ENCODE assay signal across 17 cellular contexts in the genomic region with DNA sequence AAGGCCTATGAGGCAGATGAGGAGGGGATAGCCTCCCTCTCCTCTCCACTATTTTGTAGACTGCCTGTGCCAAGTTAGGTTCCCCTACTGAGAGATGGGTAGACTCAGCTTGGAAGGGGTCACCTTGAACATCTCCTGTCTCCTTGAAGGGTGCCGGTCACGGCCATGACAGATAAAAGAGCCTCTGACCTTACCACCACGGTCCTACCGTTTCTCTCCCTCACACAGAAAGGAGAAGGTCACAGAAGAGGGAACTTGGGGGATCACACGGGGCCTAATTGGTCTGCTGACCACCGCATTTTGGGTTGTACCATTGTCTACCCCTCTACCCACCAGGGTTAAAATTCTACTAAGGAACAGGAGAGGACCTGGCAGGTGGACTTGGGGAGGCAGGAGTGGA. TPM values are rescaled to one million over a fixed set of nuclear protein-coding genes. Genes with fewer than 3 reads are reported as not detected.
DNase-seq lines count a peak whose midpoint lies in the region; ATAC-seq and TF ChIP-seq lines count a peak whose summit lies in the region.
"Had no signal": no experiment of that assay in that cellular context is flagged by ENCODE, and none has a peak within 500 bp of the region (broad histone marks: within the 10 kb centered on the region; RNA-seq: fewer than 3 reads in every experiment).

No MANE protein-coding gene starts in this region.

- no peak for ATAC-seq in CD4-positive, CD25-positive, alpha-beta regulatory T cell (ENCODE audit: low read depth in 2 of 2)
- ATAC-seq in activated T-helper 17 cell treated with anti-CD3 and anti-CD28 coated beads, Interleukin-2, amount 50 U/mL, for 72 hours (replicated peaks) = no peak
- no peak for ATAC-seq in naive thymus-derived CD8-positive, alpha-beta T cell
- no peak for ATAC-seq in HG02610 (IDR thresholded peaks at IDR 0.05; ENCODE audit: unreplicated experiment)

- in situ Hi-C loops in brain microvascular endothelial cell (cut with HindIII; ENCODE audit: low pct_ligation_motif_present, low sequenced_read_pairs) = no loop called here

- peaks cover 4 to 23% (median 14%) of the 10 kb centered on the region in 4 donors for H3K4me1 Mint-ChIP-seq in CD4-positive, CD25-positive, alpha-beta regulatory T cell
- peaks cover 20 to 38% (median 28%) of the 10 kb centered on the region in 3 donors for H3K4me1 Mint-ChIP-seq in CD8-positive, alpha-beta memory T cell
- H3K4me1 Mint-ChIP-seq in activated T-helper 17 cell treated with anti-CD3 and anti-CD28 coated beads, Interleukin-2, amount 50 U/mL, for 72 hours = peaks cover 5% of the 10 kb centered on the region
- H3K4me1 Mint-ChIP-seq in naive thymus-derived CD8-positive, alpha-beta T cell = peaks cover 7 to 64% (median 24%) of the 10 kb centered on the region in 4 donors

- H3K4me3 ChIP-seq in CD4-positive, CD25-positive, alpha-beta regulatory T cell (ENCODE audit: low read depth, low read length) = peak overlapping the region; percentile 98
- H3K4me3 ChIP-seq in CD8-positive, alpha-beta memory T cell (ENCODE audit: low read length) = peak overlapping the region; percentile 89
- no peak overlapping the region for H3K4me3 ChIP-seq in brain microvascular endothelial cell (ENCODE audit: low read depth, low read length)
- H3K4me3 ChIP-seq: coronary artery, thyroid gland had no signal

- peak overlapping the region; percentile 85 to 100 (median 99) for H3K27ac Mint-ChIP-seq in CD4-positive, CD25-positive, alpha-beta regulatory T cell
- peak overlapping the region; percentile 84 to 99 (median 98) for H3K27ac Mint-ChIP-seq in CD8-positive, alpha-beta memory T cell
- peak overlapping the region; percentile 98 for H3K27ac Mint-ChIP-seq in activated T-helper 17 cell treated with anti-CD3 and anti-CD28 coated beads, Interleukin-2, amount 50 U/mL, for 72 hours
- peak overlapping the region; percentile 96 to 100 (median 100) for H3K27ac Mint-ChIP-seq in naive thymus-derived CD8-positive, alpha-beta T cell
- H3K27ac Mint-ChIP-seq: nephron progenitor cell had no signal

- H3K36me3 Mint-ChIP-seq in CD4-positive, CD25-positive, alpha-beta regulatory T cell = peaks cover 46% of the 10 kb centered on the region
- H3K36me3 Mint-ChIP-seq in CD8-positive, alpha-beta memory T cell = peaks cover 25 to 63% (median 26%) of the 10 kb centered on the region in 3 donors
- peaks cover 71% of the 10 kb centered on the region for H3K36me3 Mint-ChIP-seq in activated T-helper 17 cell treated with anti-CD3 and anti-CD28 coated beads, Interleukin-2, amount 50 U/mL, for 72 hours (ENCODE audit: low read depth)
- peaks cover 18 to 58% (median 43%) of the 10 kb centered on the region in 3 donors for H3K36me3 Mint-ChIP-seq in naive thymus-derived CD8-positive, alpha-beta T cell

- peaks cover 6% of the 10 kb centered on the region for H3K27me3 Mint-ChIP-seq in CD4-positive, CD25-positive, alpha-beta regulatory T cell
- H3K27me3 Mint-ChIP-seq in CD8-positive, alpha-beta memory T cell = no peaks in the 10 kb centered on the region
- no peaks in the 10 kb centered on the region for H3K27me3 Mint-ChIP-seq in activated T-helper 17 cell treated with anti-CD3 and anti-CD28 coated beads, Interleukin-2, amount 50 U/mL, for 72 hours
- H3K27me3 Mint-ChIP-seq in naive thymus-derived CD8-positive, alpha-beta T cell = no peaks in the 10 kb centered on the region

- peaks cover 36% of the 10 kb centered on the region for H3K36me3 ChIP-seq in CD4-positive, CD25-positive, alpha-beta regulatory T cell (ENCODE audit: control insufficient read depth, insufficient read depth, low read length)
- H3K36me3 ChIP-seq in CD8-positive, alpha-beta memory T cell (ENCODE audit: insufficient read depth, low read length) = peaks cover 22% of the 10 kb centered on the region
- H3K36me3 ChIP-seq in brain microvascular endothelial cell (replicated peaks) = no peaks in the 10 kb centered on the region
- H3K36me3 ChIP-seq: thyroid gland had no signal

- H3K4me1 ChIP-seq in CD4-positive, CD25-positive, alpha-beta regulatory T cell (ENCODE audit: control insufficient read depth, insufficient read depth, low read length, poor library complexity, severe bottlenecking) = peaks cover 26% of the 10 kb centered on the region
- peaks cover 9% of the 10 kb centered on the region for H3K4me1 ChIP-seq in CD8-positive, alpha-beta memory T cell (ENCODE audit: insufficient read depth, low read length)

- POLR2A ChIA-PET in CD8-positive, alpha-beta memory T cell (lab: Charles Lee) = interaction anchor here (0.7 to 19.9 kb wide), 6 partner anchors 10 to 461 kb away, joined by 3 to 1213 read pairs (median 6); no protein-coding TSS in a partner anchor
- POLR2A ChIA-PET in naive thymus-derived CD8-positive, alpha-beta T cell (lab: Charles Lee) = interaction anchor here (0.6 to 22.1 kb wide), 23 partner anchors 10 to 592 kb away, joined by 3 to 3070 read pairs (median 7); no protein-coding TSS in a partner anchor

- no peaks in the 10 kb centered on the region for H3K9me3 ChIP-seq in CD4-positive, CD25-positive, alpha-beta regulatory T cell (ENCODE audit: control insufficient read depth in 2 of 2, low read length in 2 of 2)
- no peaks in the 10 kb centered on the region for H3K9me3 ChIP-seq in CD8-positive, alpha-beta memory T cell (ENCODE audit: low read length)
- H3K9me3 ChIP-seq: thyroid gland had no signal

- peak overlapping the region; percentile 98 to 100 (median 99) for H3K4me3 Mint-ChIP-seq in CD4-positive, CD25-positive, alpha-beta regulatory T cell
- peak overlapping the region; percentile 92 to 100 (median 98) for H3K4me3 Mint-ChIP-seq in CD8-positive, alpha-beta memory T cell
- H3K4me3 Mint-ChIP-seq in activated T-helper 17 cell treated with anti-CD3 and anti-CD28 coated beads, Interleukin-2, amount 50 U/mL, for 72 hours = peak overlapping the region; percentile 92
- peak overlapping the region; percentile 86 to 99 (median 96) for H3K4me3 Mint-ChIP-seq in naive thymus-derived CD8-positive, alpha-beta T cell
- H3K4me3 Mint-ChIP-seq: nephron progenitor cell had no signal

- CTCF ChIA-PET in CD8-positive, alpha-beta memory T cell (lab: Charles Lee) = interaction anchor here (7.8 to 21.1 kb wide), 2 partner anchors 10 to 21 kb away, joined by 94 to 508 read pairs; no protein-coding TSS in a partner anchor

- no peaks in the 10 kb centered on the region for H3K27me3 ChIP-seq in CD4-positive, CD25-positive, alpha-beta regulatory T cell (ENCODE audit: control insufficient read depth, insufficient read depth, low read length)
- no peaks in the 10 kb centered on the region for H3K27me3 ChIP-seq in CD8-positive, alpha-beta memory T cell (ENCODE audit: insufficient read depth, low read length, poor library complexity, severe bottlenecking)
- H3K27me3 ChIP-seq in brain microvascular endothelial cell (replicated peaks) = no peaks in the 10 kb centered on the region
- H3K27me3 ChIP-seq: thyroid gland had no signal

- DNase-seq in CD4-positive, CD25-positive, alpha-beta regulatory T cell = peak in 2 of 3 donors; percentile 28 to 30
- DNase-seq in CD8-positive, alpha-beta memory T cell = no peak
- DNase-seq in naive thymus-derived CD8-positive, alpha-beta T cell = peak in 3 of 10 donors; percentile 1 to 2 (median 1)
- no peak for DNase-seq in brain microvascular endothelial cell
- no peak for DNase-seq in stimulated activated CD4-positive, alpha-beta T cell treated with anti-CD3 and anti-CD28 coated beads, Interleukin-1b, Interleukin-23, amount 100 ng/mL, for 48 hours
- DNase-seq: aorta, H7, NCI-H1436, NCI-H82, nephron progenitor cell, thyroid gland had no signal

- H3K27ac ChIP-seq in CD4-positive, CD25-positive, alpha-beta regulatory T cell (ENCODE audit: insufficient read depth, low read length, poor library complexity, severe bottlenecking) = peak overlapping the region; percentile 100
- peak overlapping the region; percentile 80 for H3K27ac ChIP-seq in CD8-positive, alpha-beta memory T cell (ENCODE audit: low read depth, low read length)
- H3K27ac ChIP-seq in brain microvascular endothelial cell = no peak overlapping the region
- H3K27ac ChIP-seq: coronary artery, RWPE1, thyroid gland had no signal

- TF ChIP-seq CTCF in brain microvascular endothelial cell (IDR thresholded peaks at IDR 0.05; ENCODE audit: low read depth, low read length, missing control alignments) = no peak

- peaks cover 0 to 6% (median 0%) of the 10 kb centered on the region in 7 donors for H3K9me3 Mint-ChIP-seq in CD4-positive, CD25-positive, alpha-beta regulatory T cell
- no peaks in the 10 kb centered on the region for H3K9me3 Mint-ChIP-seq in CD8-positive, alpha-beta memory T cell
- no peaks in the 10 kb centered on the region for H3K9me3 Mint-ChIP-seq in activated T-helper 17 cell treated with anti-CD3 and anti-CD28 coated beads, Interleukin-2, amount 50 U/mL, for 72 hours
- H3K9me3 Mint-ChIP-seq in naive thymus-derived CD8-positive, alpha-beta T cell = peaks cover 0 to 3% (median 0%) of the 10 kb centered on the region in 9 donors
- H3K9me3 Mint-ChIP-seq: nephron progenitor cell had no signal

RNA-seq across cellular contexts. Expression of gene PRSS2, which starts 17.0 kb away (rescaled TPM):
- 0.52 TPM for total RNA-seq in CD4-positive, CD25-positive, alpha-beta regulatory T cell
- polyA plus RNA-seq in CD4-positive, CD25-positive, alpha-beta regulatory T cell = 1 to 10 TPM; 1.5 to 3.2 (median 2.7) TPM
- total RNA-seq in CD8-positive, alpha-beta memory T cell = not detected
- not detected for polyA plus RNA-seq in CD8-positive, alpha-beta memory T cell
- total RNA-seq in activated T-helper 17 cell treated with anti-CD3 and anti-CD28 coated beads, Interleukin-2, amount 50 U/mL, for 72 hours = not detected
- total RNA-seq in naive thymus-derived CD8-positive, alpha-beta T cell = not detected
- polyA plus RNA-seq in naive thymus-derived CD8-positive, alpha-beta T cell = not detected
- total RNA-seq: epithelial cell of proximal tubule, pulmonary artery endothelial cell, thyroid gland had no signal

RNA-seq across cellular contexts. Expression of gene PRSS1, which starts 38.5 kb away (rescaled TPM):
- total RNA-seq in CD4-positive, CD25-positive, alpha-beta regulatory T cell = not detected
- under 1 TPM in 1 of 4 donors, not detected in 3; 0.49 TPM for polyA plus RNA-seq in CD4-positive, CD25-positive, alpha-beta regulatory T cell
- total RNA-seq in CD8-positive, alpha-beta memory T cell = not detected
- polyA plus RNA-seq in CD8-positive, alpha-beta memory T cell = not detected
- total RNA-seq in activated T-helper 17 cell treated with anti-CD3 and anti-CD28 coated beads, Interleukin-2, amount 50 U/mL, for 72 hours = not detected
- not detected for total RNA-seq in naive thymus-derived CD8-positive, alpha-beta T cell
- polyA plus RNA-seq in naive thymus-derived CD8-positive, alpha-beta T cell = not detected
- total RNA-seq: epithelial cell of proximal tubule, pulmonary artery endothelial cell had no signal

Comparison
In these comparisons a context has a peak if more than half of its experiments do, and no peak if none do; other contexts are left out.
1. DNase-seq: peak in CD4-positive, CD25-positive, alpha-beta regulatory T cell (2 of 3); none in CD8-positive, alpha-beta memory T cell (0 of 5), brain microvascular endothelial cell (single experiment) and stimulated activated CD4-positive, alpha-beta T cell treated with anti-CD3 and anti-CD28 coated beads, Interleukin-1b, Interleukin-23, amount 100 ng/mL, for 48 hours (single experiment).
2. Peak in every context shown above with its lines, with median percentiles within 50 percentile points of each other: H3K27ac Mint-ChIP-seq and H3K4me3 Mint-ChIP-seq.